In the genomic region with DNA sequence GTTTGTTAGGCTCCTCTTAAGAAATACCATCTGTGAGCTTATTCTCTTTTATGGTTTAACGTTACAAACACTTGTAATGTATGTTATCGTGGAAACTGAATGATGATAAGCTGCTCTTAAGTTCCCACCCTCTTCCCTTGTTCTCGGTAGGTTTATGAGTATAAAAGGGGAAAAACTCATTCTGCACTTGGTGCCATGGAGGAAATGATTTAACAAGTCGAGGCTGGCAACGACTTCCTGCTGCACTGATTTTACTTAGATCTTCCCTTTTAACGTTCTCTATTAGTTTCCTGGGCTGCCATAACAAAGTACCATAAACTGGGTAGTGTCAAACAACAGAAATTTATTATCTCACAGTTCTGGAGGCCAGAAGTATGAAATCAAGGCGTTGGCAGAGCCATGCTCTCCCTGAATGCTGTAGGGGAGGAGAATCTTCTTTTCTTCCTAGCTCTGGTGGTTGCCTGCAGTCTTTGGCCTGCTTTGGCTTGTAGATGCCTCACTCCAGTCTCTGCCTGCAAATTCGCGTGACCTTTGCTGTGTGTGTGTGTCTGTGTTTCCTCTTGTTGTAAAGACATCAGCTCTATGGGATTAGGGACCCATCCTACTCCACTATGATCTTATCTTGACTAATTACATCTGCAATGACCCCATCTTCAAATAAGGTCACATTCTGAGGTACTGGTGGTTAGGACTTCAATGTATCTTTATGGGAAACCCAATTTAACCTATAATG, we compare ENCODE assay signal across 1 cellular context.
TF ChIP-seq lines count a peak whose summit lies in the region.

No MANE protein-coding gene starts in this region.

TF ChIP-seq in HepG2, 621 proteins besides CTCF, POLR2A, EP300 and RAD21:
- no peak for TF ChIP-seq ZNF234 (CRISPR knock-in tag; conservative IDR thresholded peaks at IDR 0.05)
- TF ChIP-seq, protein P1, sequence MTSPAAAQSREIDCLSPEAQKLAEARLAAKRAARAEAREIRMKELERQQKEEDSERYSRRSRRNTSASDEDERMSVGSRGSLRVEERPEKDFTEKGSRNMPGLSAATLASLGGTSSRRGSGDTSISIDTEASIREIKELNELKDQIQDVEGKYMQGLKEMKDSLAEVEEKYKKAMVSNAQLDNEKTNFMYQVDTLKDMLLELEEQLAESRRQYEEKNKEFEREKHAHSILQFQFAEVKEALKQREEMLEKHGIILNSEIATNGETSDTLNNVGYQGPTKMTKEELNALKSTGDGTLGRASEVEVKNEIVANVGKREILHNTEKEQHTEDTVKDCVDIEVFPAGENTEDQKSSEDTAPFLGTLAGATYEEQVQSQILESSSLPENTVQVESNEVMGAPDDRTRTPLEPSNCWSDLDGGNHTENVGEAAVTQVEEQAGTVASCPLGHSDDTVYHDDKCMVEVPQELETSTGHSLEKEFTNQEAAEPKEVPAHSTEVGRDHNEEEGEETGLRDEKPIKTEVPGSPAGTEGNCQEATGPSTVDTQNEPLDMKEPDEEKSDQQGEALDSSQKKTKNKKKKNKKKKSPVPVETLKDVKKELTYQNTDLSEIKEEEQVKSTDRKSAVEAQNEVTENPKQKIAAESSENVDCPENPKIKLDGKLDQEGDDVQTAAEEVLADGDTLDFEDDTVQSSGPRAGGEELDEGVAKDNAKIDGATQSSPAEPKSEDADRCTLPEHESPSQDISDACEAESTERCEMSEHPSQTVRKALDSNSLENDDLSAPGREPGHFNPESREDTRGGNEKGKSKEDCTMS (CRISPR knock-in tag; conservative IDR thresholded peaks at IDR 0.05) = no peak
- TF ChIP-seq, protein P2, sequence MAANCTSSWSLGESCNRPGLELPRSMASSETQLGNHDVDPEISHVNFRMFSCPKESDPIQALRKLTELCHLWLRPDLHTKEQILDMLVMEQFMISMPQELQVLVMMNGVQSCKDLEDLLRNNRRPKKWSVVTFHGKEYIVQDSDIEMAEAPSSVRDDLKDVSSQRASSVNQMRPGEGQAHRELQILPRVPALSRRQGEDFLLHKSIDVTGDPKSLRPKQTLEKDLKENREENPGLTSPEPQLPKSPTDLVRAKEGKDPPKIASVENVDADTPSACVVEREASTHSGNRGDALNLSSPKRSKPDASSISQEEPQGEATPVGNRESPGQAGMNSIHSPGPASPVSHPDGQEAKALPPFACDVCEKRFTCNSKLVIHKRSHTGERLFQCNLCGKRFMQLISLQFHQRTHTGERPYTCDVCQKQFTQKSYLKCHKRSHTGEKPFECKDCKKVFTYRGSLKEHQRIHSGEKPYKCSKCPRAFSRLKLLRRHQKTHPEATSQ (CRISPR knock-in tag; IDR thresholded peaks at IDR 0.05; ENCODE audit: borderline replicate concordance) = no peak
- TF ChIP-seq MEIS1 (CRISPR knock-in tag; IDR thresholded peaks at IDR 0.05; ENCODE audit: borderline replicate concordance) = no peak
- no peak for TF ChIP-seq ZNF605 (CRISPR knock-in tag; IDR thresholded peaks at IDR 0.05)
- TF ChIP-seq, protein P3, sequence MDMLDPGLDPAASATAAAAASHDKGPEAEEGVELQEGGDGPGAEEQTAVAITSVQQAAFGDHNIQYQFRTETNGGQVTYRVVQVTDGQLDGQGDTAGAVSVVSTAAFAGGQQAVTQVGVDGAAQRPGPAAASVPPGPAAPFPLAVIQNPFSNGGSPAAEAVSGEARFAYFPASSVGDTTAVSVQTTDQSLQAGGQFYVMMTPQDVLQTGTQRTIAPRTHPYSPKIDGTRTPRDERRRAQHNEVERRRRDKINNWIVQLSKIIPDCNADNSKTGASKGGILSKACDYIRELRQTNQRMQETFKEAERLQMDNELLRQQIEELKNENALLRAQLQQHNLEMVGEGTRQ (IDR thresholded peaks at IDR 0.05; ENCODE audit: low read depth, low read length) = no peak
- TF ChIP-seq, protein P3 (CRISPR knock-in tag; IDR thresholded peaks at IDR 0.05; ENCODE audit: borderline replicate concordance) = no peak
- no peak for TF ChIP-seq ZNF703 (CRISPR knock-in tag; IDR thresholded peaks at IDR 0.05; ENCODE audit: borderline replicate concordance)
- TF ChIP-seq, protein P4, sequence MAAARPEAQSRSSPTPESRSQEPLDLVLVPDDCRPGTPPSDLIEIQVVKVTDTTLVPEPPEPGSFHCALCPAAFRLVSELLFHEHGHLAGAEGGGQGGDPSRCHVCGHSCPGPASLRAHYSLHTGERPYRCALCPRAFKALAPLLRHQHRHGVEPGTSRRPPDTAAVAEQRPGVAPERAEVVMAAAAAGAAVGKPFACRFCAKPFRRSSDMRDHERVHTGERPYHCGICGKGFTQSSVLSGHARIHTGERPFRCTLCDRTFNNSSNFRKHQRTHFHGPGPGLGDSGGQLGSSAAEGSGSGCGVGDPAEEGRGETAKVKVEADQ (CRISPR knock-in tag; IDR thresholded peaks at IDR 0.05; ENCODE audit: borderline replicate concordance) = no peak
- TF ChIP-seq, protein P5, sequence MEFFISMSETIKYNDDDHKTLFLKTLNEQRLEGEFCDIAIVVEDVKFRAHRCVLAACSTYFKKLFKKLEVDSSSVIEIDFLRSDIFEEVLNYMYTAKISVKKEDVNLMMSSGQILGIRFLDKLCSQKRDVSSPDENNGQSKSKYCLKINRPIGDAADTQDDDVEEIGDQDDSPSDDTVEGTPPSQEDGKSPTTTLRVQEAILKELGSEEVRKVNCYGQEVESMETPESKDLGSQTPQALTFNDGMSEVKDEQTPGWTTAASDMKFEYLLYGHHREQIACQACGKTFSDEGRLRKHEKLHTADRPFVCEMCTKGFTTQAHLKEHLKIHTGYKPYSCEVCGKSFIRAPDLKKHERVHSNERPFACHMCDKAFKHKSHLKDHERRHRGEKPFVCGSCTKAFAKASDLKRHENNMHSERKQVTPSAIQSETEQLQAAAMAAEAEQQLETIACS (CRISPR knock-in tag; IDR thresholded peaks at IDR 0.05) = no peak
- TF ChIP-seq IKZF1 (IDR thresholded peaks at IDR 0.05) = no peak
- TF ChIP-seq EEA1 (CRISPR knock-in tag; IDR thresholded peaks at IDR 0.05; ENCODE audit: borderline replicate concordance) = no peak
- TF ChIP-seq CBFB (CRISPR knock-in tag; IDR thresholded peaks at IDR 0.05) = no peak
- no peak for TF ChIP-seq POLR2AphosphoS2 (IDR thresholded peaks at IDR 0.05; ENCODE audit: low read depth, low read length)
- TF ChIP-seq ZNF562 (CRISPR knock-in tag; IDR thresholded peaks at IDR 0.05; ENCODE audit: borderline replicate concordance) = no peak
- no peak for TF ChIP-seq DR1 (CRISPR knock-in tag; IDR thresholded peaks at IDR 0.05)
- TF ChIP-seq, protein P6, sequence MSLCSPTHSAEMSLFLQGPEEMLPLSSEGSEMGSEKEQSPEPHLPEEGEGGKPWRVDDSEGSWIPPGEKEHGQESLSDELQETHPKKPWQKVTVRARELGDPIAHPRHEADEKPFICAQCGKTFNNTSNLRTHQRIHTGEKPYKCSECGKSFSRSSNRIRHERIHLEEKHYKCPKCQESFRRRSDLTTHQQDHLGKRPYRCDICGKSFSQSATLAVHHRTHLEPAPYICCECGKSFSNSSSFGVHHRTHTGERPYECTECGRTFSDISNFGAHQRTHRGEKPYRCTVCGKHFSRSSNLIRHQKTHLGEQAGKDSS (CRISPR knock-in tag; IDR thresholded peaks at IDR 0.05; ENCODE audit: borderline replicate concordance, low read depth) = no peak
